29 cellular contexts compared by ENCODE assay signal in genomic region chr11:70841264-70841663, GRCh38.
"Had no signal": no experiment of that assay in that cellular context is flagged by ENCODE, and none has a peak within 500 bp of the region (broad histone marks: within the 10 kb centered on the region; RNA-seq: fewer than 3 reads in every experiment).

No MANE protein-coding gene starts in this region.

- H2AFZ ChIP-seq: neural progenitor cell, parathyroid adenoma had no signal

- H3K4me3 ChIP-seq: neural progenitor cell, ovary, psoas muscle, skin epidermis, smooth muscle cell, spleen, suprapubic skin, testis, tibial artery, transverse colon, upper lobe of right lung, uterus had no signal

- H3K9me3 ChIP-seq: neutrophil, psoas muscle, testis, transverse colon, uterus had no signal

- ATAC-seq: naive thymus-derived CD4-positive, alpha-beta T cell; natural killer cell; psoas muscle; right cardiac atrium; sciatic nerve; stimulated activated memory B cell treated with anti-CD40 and anti-IgM and Interleukin-4, amounts not matched to agents 10 μg/mL and 1 μg/mL and 100 μg/mL, for 72 hours; stimulated activated naive CD8-positive, alpha-beta T cell treated with anti-CD3 and anti-CD28 coated beads, Interleukin-15, amount 100 ng/mL, for 72 hours; stimulated activated naive CD8-positive, alpha-beta T cell treated with anti-CD3 and anti-CD28 coated beads, Interleukin-15, Interleukin-2, amounts not matched to agents 100 U/mL and 50 U/mL, for 24 hours; upper lobe of right lung had no signal

- DNase-seq: naive thymus-derived CD4-positive, alpha-beta T cell; natural killer cell; nucleus accumbens; ovary; psoas muscle; spleen; stimulated activated CD4-positive, alpha-beta T cell treated with anti-CD3 and anti-CD28 coated beads, Interleukin-12 subunit alpha, Interleukin-12 subunit beta, amount 100 ng/mL, for 4 hours; stimulated activated CD4-positive, alpha-beta T cell treated with anti-CD3 and anti-CD28 coated beads, Interleukin-1b, Interleukin-23, amount 100 ng/mL, for 48 hours; stimulated activated CD4-positive, alpha-beta T cell treated with anti-CD3 and anti-CD28 coated beads, Interleukin-4, amount 100 ng/mL, for 1 hour; stimulated activated CD4-positive, alpha-beta T cell treated with anti-CD3 and anti-CD28 coated beads, Interleukin-4, amount 100 ng/mL, for 4 hours; stimulated activated CD8-positive, alpha-beta memory T cell treated with anti-CD3 and anti-CD28 coated beads, Interleukin-4, amount 100 ng/mL, for 48 hours; stimulated activated naive CD4-positive, alpha-beta T cell; stimulated activated naive CD8-positive, alpha-beta T cell treated with anti-CD3 and anti-CD28 coated beads, Interleukin-15, amount 100 ng/mL, for 72 hours; stimulated activated naive CD8-positive, alpha-beta T cell treated with anti-CD3 and anti-CD28 coated beads, Interleukin-15, Interleukin-2, amounts not matched to agents 100 U/mL and 50 U/mL, for 24 hours; substantia nigra; testis; tibial artery; transverse colon; upper lobe of right lung; uterus had no signal

- H3K36me3 ChIP-seq: neural progenitor cell, neutrophil, ovary, spleen, suprapubic skin, tibial artery, transverse colon, upper lobe of right lung, uterus had no signal

- H3K27me3 ChIP-seq: neural progenitor cell, ovary, testis, transverse colon, upper lobe of right lung, uterus had no signal

- H3K4me1 ChIP-seq: parathyroid adenoma, psoas muscle, spleen, suprapubic skin, testis, tibial artery, transverse colon, upper lobe of right lung, uterus had no signal

- H3K79me2 ChIP-seq: parathyroid adenoma had no signal

- H3K27ac ChIP-seq: neural progenitor cell, neutrophil, ovary, parathyroid adenoma, psoas muscle, skin epidermis, spleen, suprapubic skin, testis, tibial artery, transverse colon, upper lobe of right lung, uterus had no signal

- H3K4me2 ChIP-seq: neural progenitor cell, smooth muscle cell had no signal

- H3K9ac ChIP-seq: neural progenitor cell, parathyroid adenoma had no signal
